In genomic region chr9:136013116-136013515, GRCh38 we compare ENCODE assay signal across 23 cellular contexts. TPM values are rescaled to one million over a fixed set of nuclear protein-coding genes. Genes with fewer than 3 reads are reported as not detected.
A peak's percentile ranks its signal among the peaks of the same experiment; 100 is the strongest.
DNase-seq lines count a peak whose midpoint lies in the region; ATAC-seq, FAIRE-seq and TF ChIP-seq lines count a peak whose summit lies in the region.
"Had no signal": no experiment of that assay in that cellular context is flagged by ENCODE, and none has a peak within 500 bp of the region (broad histone marks: within the 10 kb centered on the region; RNA-seq: fewer than 3 reads in every experiment).

No MANE protein-coding gene starts in this region.

- no peak for ATAC-seq in left ventricle myocardium superior
- ATAC-seq: body of pancreas, left lobe of liver had no signal

- peak overlapping the region; percentile 51 for H3K27ac ChIP-seq in vagina
- H3K27ac ChIP-seq: SJCRH30, WERI-Rb-1 had no signal

- H3K27me3 ChIP-seq in vagina: no peaks in the 10 kb centered on the region
- H3K27me3 ChIP-seq: body of pancreas, colonic mucosa, SJCRH30 had no signal

- H3K4me3 ChIP-seq in vagina: no peak overlapping the region
- H3K4me3 ChIP-seq: body of pancreas, colonic mucosa, SJCRH30 had no signal

- no peak for TF ChIP-seq POLR2A in vagina (IDR thresholded peaks at IDR 0.05)

- H3K4me1 ChIP-seq in vagina: peaks cover 35% of the 10 kb centered on the region
- H3K4me1 ChIP-seq: body of pancreas, colonic mucosa had no signal

- peak; percentile 12 for DNase-seq in activated effector memory CD4-positive, alpha-beta T cell treated with anti-CD3 and anti-CD28 coated beads, Interleukin-2, amount 50 U/mL, for 16 hours
- DNase-seq in activated effector memory CD4-positive, alpha-beta T cell treated with Interleukin-2 at 50 U/mL for 16 hours: no peak
- DNase-seq in left ventricle myocardium superior (peak; percentile 28), posterior vena cava (ENCODE audit: low spot score) (peak; percentile 73), vagina (ENCODE audit: extremely low spot score in 2 of 2) (no peak), RCC 7860 (ENCODE audit: low spot score) (no peak)
- DNase-seq in activated CD4-positive, CD25-positive, alpha-beta regulatory T cell (lab: John Stamatoyannopoulos, UW): no peak
- no peak for DNase-seq in activated T-cell treated with anti-CD3 and anti-CD28 coated beads, Interleukin-2, amount 50 U/mL, for 48 hours
- DNase-seq: activated naive CD8-positive, alpha-beta T cell treated with anti-CD3 and anti-CD28 coated beads for 36 hours; C1 segment of cervical spinal cord; colonic mucosa; H9; NCI-H1436 treated with DMSO at 0.1 percent for 48 hours; OCI-M1; stimulated activated CD4-positive, alpha-beta T cell treated with anti-CD3 and anti-CD28 coated beads, Interleukin-1b, Interleukin-23, amount 100 ng/mL, for 48 hours; stimulated activated naive CD4-positive, alpha-beta T cell; WERI-Rb-1 had no signal

- intact Hi-C loops in left ventricle myocardium superior (cut with micrococcal nuclease): no loop called here
- intact Hi-C loops in posterior vena cava (cut with DNase I): no loop called here
- intact Hi-C loops in vagina (cut with DNase I): loop anchor here (2.0 kb wide), 2 partner anchors 20 to 76 kb away; no protein-coding TSS in a partner anchor

- H3K9me3 ChIP-seq in vagina: no peaks in the 10 kb centered on the region
- H3K9me3 ChIP-seq: body of pancreas, colonic mucosa, SJCRH30 had no signal

- TF ChIP-seq CTCF in vagina (IDR thresholded peaks at IDR 0.05): no peak

- no peak for FAIRE-seq in RCC 7860 (lab: Jason Lieb, UNC)
- FAIRE-seq: A204.1, G401.6, GM19239 had no signal

- H3K36me3 ChIP-seq in vagina: peaks cover 0 to 22% of the 10 kb centered on the region in 2 donors
- H3K36me3 ChIP-seq: colonic mucosa, SJCRH30, WERI-Rb-1 had no signal

RNA-seq across cellular contexts. Expression of gene UBAC1, which starts 51.9 kb away (rescaled TPM):
- total RNA-seq in left ventricle myocardium superior: 116 TPM
- total RNA-seq in posterior vena cava: 10 to 100 TPM; 32.7 to 34.1 TPM
- total RNA-seq in vagina: 57.9 TPM

Comparison
In these comparisons a context has a peak if more than half of its experiments do, and no peak if none do; other contexts are left out.
1. DNase-seq: peak in activated effector memory CD4-positive, alpha-beta T cell treated with anti-CD3 and anti-CD28 coated beads, Interleukin-2, amount 50 U/mL, for 16 hours (single experiment), left ventricle myocardium superior (single experiment) and posterior vena cava (single experiment); none in activated effector memory CD4-positive, alpha-beta T cell treated with Interleukin-2 at 50 U/mL for 16 hours (single experiment), vagina (0 of 2), RCC 7860 (single experiment), activated CD4-positive, CD25-positive, alpha-beta regulatory T cell (0 of 4) and activated T-cell treated with anti-CD3 and anti-CD28 coated beads, Interleukin-2, amount 50 U/mL, for 48 hours (0 of 2).